ENCODE assay signal across 15 cellular contexts in genomic region chr12:117042171-117042809, GRCh38. TPM values are rescaled to one million over a fixed set of nuclear protein-coding genes. Genes with fewer than 3 reads are reported as not detected.
DNase-seq lines count a peak whose midpoint lies in the region; ATAC-seq, FAIRE-seq and TF ChIP-seq lines count a peak whose summit lies in the region.
"Had no signal": no experiment of that assay in that cellular context is flagged by ENCODE, and none has a peak within 500 bp of the region (broad histone marks: within the 10 kb centered on the region; RNA-seq: fewer than 3 reads in every experiment).

No MANE protein-coding gene starts in this region.

- H3K27ac ChIP-seq in GM23248 (no peak overlapping the region), small intestine (ENCODE audit: low read depth in 1 of 2, low read length in 1 of 2) (no peak overlapping the region), substantia nigra (ENCODE audit: low read depth, low read length, poor library complexity, severe bottlenecking) (no peak overlapping the region)

- no peaks in the 10 kb centered on the region for H3K9me3 Mint-ChIP-seq in T-helper 2 cell treated with Interferon-gamma antibody and Interleukin-4, amounts not matched to agents 5 μg/mL and 100 μg/mL, for 36 hours
- no peaks in the 10 kb centered on the region for H3K9me3 Mint-ChIP-seq in progenitor cell of endocrine pancreas (ENCODE audit: low read depth)
- H3K9me3 Mint-ChIP-seq: activated T-cell treated with anti-CD3 and anti-CD28 coated beads, Interleukin-2, amount 50 U/mL, for 24 hours; natural killer cell treated with Interleukin-12 subunit alpha and Interleukin-12 subunit beta and Interleukin-15 and Interleukin-18, amount 100 ng/mL, for 72 hours; stimulated activated effector memory CD8-positive, alpha-beta T cell treated with anti-CD3 and anti-CD28 coated beads, Interleukin-12 subunit alpha, Interleukin-12 subunit beta, amount 100 ng/mL, for 72 hours had no signal

- no peak overlapping the region for H3K27ac Mint-ChIP-seq in T-helper 2 cell treated with Interferon-gamma antibody and Interleukin-4, amounts not matched to agents 5 μg/mL and 100 μg/mL, for 36 hours
- H3K27ac Mint-ChIP-seq in progenitor cell of endocrine pancreas = no peak overlapping the region
- H3K27ac Mint-ChIP-seq: activated T-cell treated with anti-CD3 and anti-CD28 coated beads, Interleukin-2, amount 50 U/mL, for 24 hours; natural killer cell treated with Interleukin-12 subunit alpha and Interleukin-12 subunit beta and Interleukin-15 and Interleukin-18, amount 100 ng/mL, for 72 hours; stimulated activated effector memory CD8-positive, alpha-beta T cell treated with anti-CD3 and anti-CD28 coated beads, Interleukin-12 subunit alpha, Interleukin-12 subunit beta, amount 100 ng/mL, for 72 hours had no signal

- 85 to 86% methylated on average over 17 to 21 of the region's 21 CpGs for WGBS in GM23248 (ENCODE audit: low coverage in 1 of 2, low lambda C conversion rate in 2 of 2, missing lambda C conversion rate in 2 of 2), 2 experiments
- 59 to 82% (median 76%) methylated on average over 19 to 21 of the region's 21 CpGs for WGBS in small intestine, 3 donors

- no peaks in the 10 kb centered on the region for H3K9me3 ChIP-seq in GM23248 (ENCODE audit: low read depth)
- no peaks in the 10 kb centered on the region for H3K9me3 ChIP-seq in small intestine (ENCODE audit: control insufficient read depth, low read depth)

- no peaks in the 10 kb centered on the region for H3K79me2 ChIP-seq in GM23248 (ENCODE audit: insufficient read depth)

- H3K4me1 ChIP-seq in GM23248 (ENCODE audit: insufficient read depth) = no peaks in the 10 kb centered on the region
- no peaks in the 10 kb centered on the region for H3K4me1 ChIP-seq in small intestine (ENCODE audit: control insufficient read depth in 2 of 2, insufficient read depth in 1 of 2, low read depth in 1 of 2, low read length in 1 of 2)

- no peaks in the 10 kb centered on the region; the same call in 1 of the 2 replicates for H3K27me3 ChIP-seq in GM23248 (replicated peaks; ENCODE audit: insufficient read depth)
- no peaks in the 10 kb centered on the region for H3K27me3 ChIP-seq in small intestine (ENCODE audit: control insufficient read depth in 2 of 2, insufficient read depth in 2 of 2, low read length in 2 of 2)

- H3K4me3 Mint-ChIP-seq in T-helper 2 cell treated with Interferon-gamma antibody and Interleukin-4, amounts not matched to agents 5 μg/mL and 100 μg/mL, for 36 hours = no peak overlapping the region
- no peak overlapping the region for H3K4me3 Mint-ChIP-seq in progenitor cell of endocrine pancreas (ENCODE audit: low read depth)
- H3K4me3 Mint-ChIP-seq: activated T-cell treated with anti-CD3 and anti-CD28 coated beads, Interleukin-2, amount 50 U/mL, for 24 hours; natural killer cell treated with Interleukin-12 subunit alpha and Interleukin-12 subunit beta and Interleukin-15 and Interleukin-18, amount 100 ng/mL, for 72 hours; stimulated activated effector memory CD8-positive, alpha-beta T cell treated with anti-CD3 and anti-CD28 coated beads, Interleukin-12 subunit alpha, Interleukin-12 subunit beta, amount 100 ng/mL, for 72 hours had no signal

- H3K9me2 ChIP-seq in GM23248 (ENCODE audit: insufficient read depth) = no peaks in the 10 kb centered on the region

- no peaks in the 10 kb centered on the region for H3K4me1 Mint-ChIP-seq in T-helper 2 cell treated with Interferon-gamma antibody and Interleukin-4, amounts not matched to agents 5 μg/mL and 100 μg/mL, for 36 hours (ENCODE audit: low read depth)
- H3K4me1 Mint-ChIP-seq in progenitor cell of endocrine pancreas (ENCODE audit: low read depth) = peaks cover 25% of the 10 kb centered on the region
- H3K4me1 Mint-ChIP-seq: stimulated activated effector memory CD8-positive, alpha-beta T cell treated with anti-CD3 and anti-CD28 coated beads, Interleukin-12 subunit alpha, Interleukin-12 subunit beta, amount 100 ng/mL, for 72 hours had no signal

- no peaks in the 10 kb centered on the region for H3F3A ChIP-seq in GM23248 (ENCODE audit: insufficient read depth)

- no peak for TF ChIP-seq CTCF in progenitor cell of endocrine pancreas (IDR thresholded peaks at IDR 0.05; ENCODE audit: unreplicated experiment)

- H3K36me3 ChIP-seq in GM23248 (ENCODE audit: low read depth) = no peaks in the 10 kb centered on the region
- no peaks in the 10 kb centered on the region for H3K36me3 ChIP-seq in small intestine (ENCODE audit: control insufficient read depth in 2 of 2, insufficient read depth in 2 of 2, low read length in 2 of 2)

- H2AFZ ChIP-seq in GM23248 = no peak overlapping the region

- no peaks in the 10 kb centered on the region for H3K27me3 Mint-ChIP-seq in T-helper 2 cell treated with Interferon-gamma antibody and Interleukin-4, amounts not matched to agents 5 μg/mL and 100 μg/mL, for 36 hours (ENCODE audit: low read depth)
- peaks cover 3% of the 10 kb centered on the region for H3K27me3 Mint-ChIP-seq in progenitor cell of endocrine pancreas
- H3K27me3 Mint-ChIP-seq: activated T-cell treated with anti-CD3 and anti-CD28 coated beads, Interleukin-2, amount 50 U/mL, for 24 hours; natural killer cell treated with Interleukin-12 subunit alpha and Interleukin-12 subunit beta and Interleukin-15 and Interleukin-18, amount 100 ng/mL, for 72 hours had no signal

- no peak overlapping the region for H3K9ac ChIP-seq in GM23248

- in situ Hi-C loops in GM23248 (cut with MboI) = no loop called here

- intact Hi-C loops in left ventricle myocardium superior (cut with micrococcal nuclease) = no loop called here

- no peaks in the 10 kb centered on the region for H4K20me1 ChIP-seq in GM23248 (ENCODE audit: insufficient read depth)

- peaks cover 1% of the 10 kb centered on the region for H3K36me3 Mint-ChIP-seq in T-helper 2 cell treated with Interferon-gamma antibody and Interleukin-4, amounts not matched to agents 5 μg/mL and 100 μg/mL, for 36 hours (ENCODE audit: low read depth)
- no peaks in the 10 kb centered on the region for H3K36me3 Mint-ChIP-seq in progenitor cell of endocrine pancreas (ENCODE audit: insufficient read depth)
- H3K36me3 Mint-ChIP-seq: natural killer cell treated with Interleukin-12 subunit alpha and Interleukin-12 subunit beta and Interleukin-15 and Interleukin-18, amount 100 ng/mL, for 72 hours; stimulated activated effector memory CD8-positive, alpha-beta T cell treated with anti-CD3 and anti-CD28 coated beads, Interleukin-12 subunit alpha, Interleukin-12 subunit beta, amount 100 ng/mL, for 72 hours had no signal

- no peak overlapping the region for H3K4me3 ChIP-seq in GM23248
- no peak overlapping the region for H3K4me3 ChIP-seq in small intestine (ENCODE audit: low read depth in 1 of 2, low read length in 2 of 2)

- DNase-seq in GM23248 = peak; percentile 33
- peak; percentile 6 for DNase-seq in RPMI7951 (ENCODE audit: low read depth)
- DNase-seq in left ventricle myocardium superior = peak; percentile 68
- DNase-seq in small intestine = peak; percentile 51
- no peak for DNase-seq in substantia nigra (lab: John Stamatoyannopoulos, UW)
- no peak for DNase-seq in T-helper 2 cell treated with Interferon-gamma antibody and Interleukin-4, amounts not matched to agents 5 μg/mL and 100 μg/mL, for 36 hours (ENCODE audit: low spot score)
- no peak for DNase-seq in stimulated activated CD4-positive, alpha-beta T cell treated with anti-CD3 and anti-CD28 coated beads, Interleukin-4, amount 100 ng/mL, for 1 hour
- DNase-seq in progenitor cell of endocrine pancreas (ENCODE audit: low spot score, unreplicated experiment) = no peak
- DNase-seq: activated T-cell treated with anti-CD3 and anti-CD28 coated beads, Interleukin-2, amount 50 U/mL, for 24 hours had no signal

- ATAC-seq in left ventricle myocardium superior = peak; percentile 78
- ATAC-seq: stimulated activated effector memory CD8-positive, alpha-beta T cell treated with anti-CD3 and anti-CD28 coated beads, Interleukin-12 subunit alpha, Interleukin-12 subunit beta, amount 100 ng/mL, for 72 hours had no signal

- H3K4me2 ChIP-seq in GM23248 (ENCODE audit: unreplicated experiment) = no peak overlapping the region

- no peak for FAIRE-seq in small intestine (lab: Jason Lieb, UNC)
- FAIRE-seq: astrocyte, D721Med, endometrium had no signal

RNA-seq across cellular contexts. Expression of gene TESC, which starts 56.9 kb away (rescaled TPM):
- total RNA-seq in GM23248 (2014; rRNA removed; shearing (Covaris generic)) = not detected in 2 replicates
- polyA plus RNA-seq in GM23248 (2016; fragmentation: Nextera tagmentation; extraction: Ambion mirVana) (0.21 TPM in 1 of 2 replicates, not detected in the other), small intestine (1 to 10 TPM in 2 of 3 donors, not detected in 1; 4.9 to 6.4 TPM)
- total RNA-seq in RPMI7951 (2014; rRNA removed; shearing (Covaris generic)) = not detected in 2 replicates
- total RNA-seq in left ventricle myocardium superior (115 TPM), progenitor cell of endocrine pancreas (1.6 and 3.7 TPM in 2 replicates)
- total RNA-seq: LHCN-M2 had no signal

Comparison
In these comparisons a context has a peak if more than half of its experiments do, and no peak if none do; other contexts are left out.
1. DNase-seq: peak in GM23248 (single experiment), RPMI7951 (single experiment), left ventricle myocardium superior (single experiment) and small intestine (single experiment); none in substantia nigra (0 of 49), T-helper 2 cell treated with Interferon-gamma antibody and Interleukin-4, amounts not matched to agents 5 μg/mL and 100 μg/mL, for 36 hours (single experiment), stimulated activated CD4-positive, alpha-beta T cell treated with anti-CD3 and anti-CD28 coated beads, Interleukin-4, amount 100 ng/mL, for 1 hour (single experiment) and progenitor cell of endocrine pancreas (single experiment).
2. RNA of gene TESC, which starts 56.9 kb away (total RNA-seq): 115 TPM in left ventricle myocardium superior (single experiment); 1.6 to 3.7 TPM in progenitor cell of endocrine pancreas, not detected in GM23248 and not detected in RPMI7951; every median in the first group is over 10 times any median in the second.